1 cellular context compared by ENCODE assay signal in genomic region chr11:65382036-65382803, GRCh38.
TF ChIP-seq lines count a peak whose summit lies in the region.

A gene with protein sequence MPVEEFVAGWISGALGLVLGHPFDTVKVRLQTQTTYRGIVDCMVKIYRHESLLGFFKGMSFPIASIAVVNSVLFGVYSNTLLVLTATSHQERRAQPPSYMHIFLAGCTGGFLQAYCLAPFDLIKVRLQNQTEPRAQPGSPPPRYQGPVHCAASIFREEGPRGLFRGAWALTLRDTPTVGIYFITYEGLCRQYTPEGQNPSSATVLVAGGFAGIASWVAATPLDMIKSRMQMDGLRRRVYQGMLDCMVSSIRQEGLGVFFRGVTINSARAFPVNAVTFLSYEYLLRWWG (minus strand): TSS chr11:65382646. CDS start chr11:65381951, 695 bp downstream.

TF ChIP-seq in K562, 482 proteins besides CTCF, POLR2A, EP300 and RAD21 (continued from another document and continues in another):
- TF ChIP-seq ZNF609 (CRISPR knock-in tag; IDR thresholded peaks at IDR 0.05; ENCODE audit: borderline replicate concordance) (no peak), SMARCB1 (IDR thresholded peaks at IDR 0.05; ENCODE audit: insufficient read length, low read depth) (no peak), MED1 (CRISPR knock-in tag; IDR thresholded peaks at IDR 0.05; ENCODE audit: borderline replicate concordance) (0 out of 2 replicates have a peak, but pooled peaks have one; percentile 51), ZNF408 (CRISPR knock-in tag; IDR thresholded peaks at IDR 0.05; ENCODE audit: low read depth) (no peak), ZFP1 (CRISPR knock-in tag; IDR thresholded peaks at IDR 0.05) (no peak), BHLHE40 (IDR thresholded peaks at IDR 0.05; ENCODE audit: low read length) (peak; percentile 89), CXXC5 (CRISPR knock-in tag; IDR thresholded peaks at IDR 0.05) (peak; percentile 91), STAT6 (CRISPR knock-in tag; IDR thresholded peaks at IDR 0.05) (no peak), BCOR (IDR thresholded peaks at IDR 0.05) (0 out of 2 replicates have a peak, but pooled peaks have one; percentile 31), ARNT (IDR thresholded peaks at IDR 0.05) (peak in 1 of 2 experiments; percentile 51; a peak in 1 of 4 replicates), NELFE (IDR thresholded peaks at IDR 0.05; ENCODE audit: insufficient read depth, insufficient read length) (no peak), ZNF217 (CRISPR knock-in tag; IDR thresholded peaks at IDR 0.05) (no peak), ELF4 (CRISPR knock-in tag; IDR thresholded peaks at IDR 0.05) (peak; percentile 70; the same call in 1 of the 2 replicates), FOXA1 (IDR thresholded peaks at IDR 0.05; ENCODE audit: borderline replicate concordance) (no peak), MCM7 (IDR thresholded peaks at IDR 0.05) (no peak), RHOXF2B (CRISPR knock-in tag; conservative IDR thresholded peaks at IDR 0.05) (no peak), CBX1 (IDR thresholded peaks at IDR 0.05; ENCODE audit: low read depth) (peak; percentile 61; the same call in 1 of the 2 replicates), ZBTB8A (IDR thresholded peaks at IDR 0.05; ENCODE audit: partially characterized antibody) (no peak), BCL6 (CRISPR knock-in tag; IDR thresholded peaks at IDR 0.05) (no peak), GTF2E2 (tag; IDR thresholded peaks at IDR 0.05) (peak; percentile 56; the same call in 1 of the 2 replicates), RBM17 (IDR thresholded peaks at IDR 0.05; ENCODE audit: borderline replicate concordance, low read depth, low read length) (no peak), ZSCAN29 (IDR thresholded peaks at IDR 0.05) (no peak), ZSCAN32 (CRISPR knock-in tag; IDR thresholded peaks at IDR 0.05) (peak; percentile 30; the same call in 1 of the 2 replicates), ZC3H11A (IDR thresholded peaks at IDR 0.05; ENCODE audit: low read depth, low read length) (no peak), LEF1 (IDR thresholded peaks at IDR 0.05) (no peak), BACH1 (tag; IDR thresholded peaks at IDR 0.05) (peak; percentile 83), SMAD4 (CRISPR knock-in tag; conservative IDR thresholded peaks at IDR 0.05) (peak; percentile 87; the same call in 1 of the 2 replicates), ZNF41 (CRISPR knock-in tag; conservative IDR thresholded peaks at IDR 0.05) (no peak), SNRNP70 (optimal IDR thresholded peaks at IDR 0.05; ENCODE audit: low read depth, low read length) (no peak), ZNF232 (CRISPR knock-in tag; IDR thresholded peaks at IDR 0.05) (no peak), TSC22D4 (tag; IDR thresholded peaks at IDR 0.05) (no peak), ZNF3 (CRISPR knock-in tag; IDR thresholded peaks at IDR 0.05) (no peak), SMARCA5 (IDR thresholded peaks at IDR 0.05) (peak; percentile 11; the same call in 1 of the 2 replicates), SMARCA4 (IDR thresholded peaks at IDR 0.05) (peak; percentile 96), ZNF586 (CRISPR knock-in tag; conservative IDR thresholded peaks at IDR 0.05) (no peak), KAT2B (IDR thresholded peaks at IDR 0.05; ENCODE audit: low read depth, low read length) (no peak), MXI1 (IDR thresholded peaks at IDR 0.05; ENCODE audit: low read depth, low read length) (no peak), SUPT5H (IDR thresholded peaks at IDR 0.05) (peak; percentile 11), ZNF668 (CRISPR knock-in tag; IDR thresholded peaks at IDR 0.05) (no peak), HES1 (IDR thresholded peaks at IDR 0.05; ENCODE audit: low read depth) (peak; percentile 12; the same call in 1 of the 2 replicates), ZNF165 (CRISPR knock-in tag; IDR thresholded peaks at IDR 0.05; ENCODE audit: borderline replicate concordance) (0 out of 2 replicates have a peak, but pooled peaks have one; percentile 31), NCOR1 (IDR thresholded peaks at IDR 0.05) (peak; percentile 69), ZNF134 (CRISPR knock-in tag; conservative IDR thresholded peaks at IDR 0.05) (no peak), CHCHD3 (CRISPR knock-in tag; IDR thresholded peaks at IDR 0.05) (no peak)
- TF ChIP-seq, protein P1, sequence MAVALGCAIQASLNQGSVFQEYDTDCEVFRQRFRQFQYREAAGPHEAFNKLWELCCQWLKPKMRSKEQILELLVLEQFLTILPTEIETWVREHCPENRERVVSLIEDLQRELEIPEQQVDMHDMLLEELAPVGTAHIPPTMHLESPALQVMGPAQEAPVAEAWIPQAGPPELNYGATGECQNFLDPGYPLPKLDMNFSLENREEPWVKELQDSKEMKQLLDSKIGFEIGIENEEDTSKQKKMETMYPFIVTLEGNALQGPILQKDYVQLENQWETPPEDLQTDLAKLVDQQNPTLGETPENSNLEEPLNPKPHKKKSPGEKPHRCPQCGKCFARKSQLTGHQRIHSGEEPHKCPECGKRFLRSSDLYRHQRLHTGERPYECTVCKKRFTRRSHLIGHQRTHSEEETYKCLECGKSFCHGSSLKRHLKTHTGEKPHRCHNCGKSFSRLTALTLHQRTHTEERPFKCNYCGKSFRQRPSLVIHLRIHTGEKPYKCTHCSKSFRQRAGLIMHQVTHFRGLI (CRISPR knock-in tag; IDR thresholded peaks at IDR 0.05), result peak; percentile 78; the same call in 1 of the 2 replicates
- TF ChIP-seq, protein P2, sequence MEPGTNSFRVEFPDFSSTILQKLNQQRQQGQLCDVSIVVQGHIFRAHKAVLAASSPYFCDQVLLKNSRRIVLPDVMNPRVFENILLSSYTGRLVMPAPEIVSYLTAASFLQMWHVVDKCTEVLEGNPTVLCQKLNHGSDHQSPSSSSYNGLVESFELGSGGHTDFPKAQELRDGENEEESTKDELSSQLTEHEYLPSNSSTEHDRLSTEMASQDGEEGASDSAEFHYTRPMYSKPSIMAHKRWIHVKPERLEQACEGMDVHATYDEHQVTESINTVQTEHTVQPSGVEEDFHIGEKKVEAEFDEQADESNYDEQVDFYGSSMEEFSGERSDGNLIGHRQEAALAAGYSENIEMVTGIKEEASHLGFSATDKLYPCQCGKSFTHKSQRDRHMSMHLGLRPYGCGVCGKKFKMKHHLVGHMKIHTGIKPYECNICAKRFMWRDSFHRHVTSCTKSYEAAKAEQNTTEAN (CRISPR knock-in tag; IDR thresholded peaks at IDR 0.05), result no peak
- TF ChIP-seq, protein P3, sequence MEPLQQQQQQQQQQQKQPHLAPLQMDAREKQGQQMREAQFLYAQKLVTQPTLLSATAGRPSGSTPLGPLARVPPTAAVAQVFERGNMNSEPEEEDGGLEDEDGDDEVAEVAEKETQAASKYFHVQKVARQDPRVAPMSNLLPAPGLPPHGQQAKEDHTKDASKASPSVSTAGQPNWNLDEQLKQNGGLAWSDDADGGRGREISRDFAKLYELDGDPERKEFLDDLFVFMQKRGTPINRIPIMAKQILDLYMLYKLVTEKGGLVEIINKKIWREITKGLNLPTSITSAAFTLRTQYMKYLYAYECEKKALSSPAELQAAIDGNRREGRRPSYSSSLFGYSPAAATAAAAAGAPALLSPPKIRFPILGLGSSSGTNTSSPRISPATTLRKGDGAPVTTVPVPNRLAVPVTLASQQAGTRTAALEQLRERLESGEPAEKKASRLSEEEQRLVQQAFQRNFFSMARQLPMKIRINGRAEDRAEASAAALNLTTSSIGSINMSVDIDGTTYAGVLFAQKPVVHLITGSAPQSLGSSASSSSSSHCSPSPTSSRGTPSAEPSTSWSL (CRISPR knock-in tag; IDR thresholded peaks at IDR 0.05; ENCODE audit: borderline replicate concordance), result peak; percentile 67; the same call in 1 of the 2 replicates
- TF ChIP-seq, protein P4, sequence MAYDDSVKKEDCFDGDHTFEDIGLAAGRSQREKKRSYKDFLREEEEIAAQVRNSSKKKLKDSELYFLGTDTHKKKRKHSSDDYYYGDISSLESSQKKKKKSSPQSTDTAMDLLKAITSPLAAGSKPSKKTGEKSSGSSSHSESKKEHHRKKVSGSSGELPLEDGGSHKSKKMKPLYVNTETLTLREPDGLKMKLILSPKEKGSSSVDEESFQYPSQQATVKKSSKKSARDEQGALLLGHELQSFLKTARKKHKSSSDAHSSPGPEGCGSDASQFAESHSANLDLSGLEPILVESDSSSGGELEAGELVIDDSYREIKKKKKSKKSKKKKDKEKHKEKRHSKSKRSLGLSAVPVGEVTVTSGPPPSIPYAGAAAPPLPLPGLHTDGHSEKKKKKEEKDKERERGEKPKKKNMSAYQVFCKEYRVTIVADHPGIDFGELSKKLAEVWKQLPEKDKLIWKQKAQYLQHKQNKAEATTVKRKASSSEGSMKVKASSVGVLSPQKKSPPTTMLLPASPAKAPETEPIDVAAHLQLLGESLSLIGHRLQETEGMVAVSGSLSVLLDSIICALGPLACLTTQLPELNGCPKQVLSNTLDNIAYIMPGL (CRISPR knock-in tag; IDR thresholded peaks at IDR 0.05), result 0 out of 2 replicates have a peak, but pooled peaks have one; percentile 78
- TF ChIP-seq, protein P5, sequence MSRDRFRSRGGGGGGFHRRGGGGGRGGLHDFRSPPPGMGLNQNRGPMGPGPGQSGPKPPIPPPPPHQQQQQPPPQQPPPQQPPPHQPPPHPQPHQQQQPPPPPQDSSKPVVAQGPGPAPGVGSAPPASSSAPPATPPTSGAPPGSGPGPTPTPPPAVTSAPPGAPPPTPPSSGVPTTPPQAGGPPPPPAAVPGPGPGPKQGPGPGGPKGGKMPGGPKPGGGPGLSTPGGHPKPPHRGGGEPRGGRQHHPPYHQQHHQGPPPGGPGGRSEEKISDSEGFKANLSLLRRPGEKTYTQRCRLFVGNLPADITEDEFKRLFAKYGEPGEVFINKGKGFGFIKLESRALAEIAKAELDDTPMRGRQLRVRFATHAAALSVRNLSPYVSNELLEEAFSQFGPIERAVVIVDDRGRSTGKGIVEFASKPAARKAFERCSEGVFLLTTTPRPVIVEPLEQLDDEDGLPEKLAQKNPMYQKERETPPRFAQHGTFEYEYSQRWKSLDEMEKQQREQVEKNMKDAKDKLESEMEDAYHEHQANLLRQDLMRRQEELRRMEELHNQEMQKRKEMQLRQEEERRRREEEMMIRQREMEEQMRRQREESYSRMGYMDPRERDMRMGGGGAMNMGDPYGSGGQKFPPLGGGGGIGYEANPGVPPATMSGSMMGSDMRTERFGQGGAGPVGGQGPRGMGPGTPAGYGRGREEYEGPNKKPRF (IDR thresholded peaks at IDR 0.05; ENCODE audit: low read depth, low read length), result no peak
- TF ChIP-seq, protein P6, sequence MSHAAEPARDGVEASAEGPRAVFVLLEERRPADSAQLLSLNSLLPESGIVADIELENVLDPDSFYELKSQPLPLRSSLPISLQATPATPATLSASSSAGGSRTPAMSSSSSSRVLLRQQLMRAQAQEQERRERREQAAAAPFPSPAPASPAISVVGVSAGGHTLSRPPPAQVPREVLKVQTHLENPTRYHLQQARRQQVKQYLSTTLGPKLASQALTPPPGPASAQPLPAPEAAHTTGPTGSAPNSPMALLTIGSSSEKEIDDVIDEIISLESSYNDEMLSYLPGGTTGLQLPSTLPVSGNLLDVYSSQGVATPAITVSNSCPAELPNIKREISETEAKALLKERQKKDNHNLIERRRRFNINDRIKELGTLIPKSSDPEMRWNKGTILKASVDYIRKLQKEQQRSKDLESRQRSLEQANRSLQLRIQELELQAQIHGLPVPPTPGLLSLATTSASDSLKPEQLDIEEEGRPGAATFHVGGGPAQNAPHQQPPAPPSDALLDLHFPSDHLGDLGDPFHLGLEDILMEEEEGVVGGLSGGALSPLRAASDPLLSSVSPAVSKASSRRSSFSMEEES (CRISPR knock-in tag; IDR thresholded peaks at IDR 0.05), result no peak; the same call in 1 of the 2 replicates
